Comparison of ENCODE assay signal across 9 cellular contexts in the genomic region with DNA sequence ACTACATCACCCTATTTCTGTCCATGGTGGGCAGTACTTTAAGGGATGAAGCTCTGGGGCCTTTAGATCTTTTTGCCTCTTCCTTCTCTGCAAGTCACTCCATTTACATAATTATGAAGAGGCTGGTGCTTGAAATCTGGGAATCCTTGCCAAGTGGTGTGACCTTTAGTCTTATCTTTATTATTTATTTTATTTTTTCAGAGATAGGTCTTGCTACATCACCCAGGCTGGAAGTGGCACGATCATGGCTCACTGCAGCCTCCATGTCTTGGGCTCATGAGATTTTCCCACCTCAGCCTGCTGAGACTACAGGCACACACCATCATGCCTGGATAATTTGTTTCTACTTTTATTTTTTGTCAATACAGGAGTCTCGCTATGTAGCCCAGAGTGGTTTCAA. TPM values are rescaled to one million over a fixed set of nuclear protein-coding genes. Genes with fewer than 3 reads are reported as not detected.
"Had no signal": no experiment of that assay in that cellular context is flagged by ENCODE, and none has a peak within 500 bp of the region (broad histone marks: within the 10 kb centered on the region; RNA-seq: fewer than 3 reads in every experiment).

No MANE protein-coding gene starts in this region.

- H2AFZ ChIP-seq: GM23248 had no signal

- H3K4me1 ChIP-seq: HAP-1 had no signal

- H3K27ac ChIP-seq: GM23248, HL-60 had no signal

- H3K36me3 ChIP-seq: HAP-1 had no signal

- H3K9me3 ChIP-seq: HAP-1 had no signal

- ATAC-seq: HCT116, HepG2 had no signal

- DNase-seq: GM23248, GOT3, H7, HFFc6 had no signal

- H3K4me3 ChIP-seq: GM23248, HAP-1 had no signal

RNA-seq across cellular contexts. Expression of a gene that starts 34.4 kb away (rescaled TPM):
- total RNA-seq: H7, HepG2 had no signal
- polyA plus RNA-seq: HepG2, IgD-negative memory B cell had no signal
